ENCODE assay signal across 24 cellular contexts in the genomic region with DNA sequence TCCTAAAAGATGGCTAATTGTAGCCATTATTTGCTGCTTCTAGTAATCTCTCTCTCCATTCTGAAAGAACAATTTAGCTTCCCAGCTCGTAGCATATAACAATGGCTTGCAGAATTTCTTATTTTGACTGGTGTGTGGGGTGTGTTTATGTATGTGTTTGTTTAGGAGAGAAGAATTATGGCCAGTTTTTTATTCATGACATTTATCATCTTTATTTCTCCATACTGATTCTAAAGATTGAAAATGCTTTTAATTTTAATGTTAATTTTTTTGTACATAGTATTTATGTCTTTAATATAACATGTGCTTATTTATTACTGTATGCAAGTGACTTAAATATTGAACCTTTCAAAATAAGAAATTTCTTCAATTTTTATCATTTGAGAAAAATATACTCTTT.
DNase-seq lines count a peak whose midpoint lies in the region; ATAC-seq and TF ChIP-seq lines count a peak whose summit lies in the region.
"Had no signal": no experiment of that assay in that cellular context is flagged by ENCODE, and none has a peak within 500 bp of the region (broad histone marks: within the 10 kb centered on the region; RNA-seq: fewer than 3 reads in every experiment).

No MANE protein-coding gene starts in this region.

- DNase-seq in NCI-H2227 treated with DMSO at 0.1 percent for 48 hours (lab: John Stamatoyannopoulos, UW): peak; percentile 15
- no peak for DNase-seq in NCI-H2227 (lab: John Stamatoyannopoulos, UW; ENCODE audit: unreplicated experiment)
- no peak for DNase-seq in HPDE6-E6E7 (ENCODE audit: extremely low spot score)
- no peak for DNase-seq in activated gamma-delta T cell treated with Interleukin-2 at 50 U/mL for 16 hours
- no peak for DNase-seq in HEK293T (ENCODE audit: extremely low spot score)
- no peak for DNase-seq in iPS-NIHi7 (ENCODE audit: extremely low spot score)
- DNase-seq: activated CD4-positive, alpha-beta memory T cell treated with anti-CD3 and anti-CD28 coated beads, Interleukin-2, amount 10 ng/mL, durations not matched to agents 7 days and 5 days; activated CD8-positive, alpha-beta memory T cell treated with anti-CD3 and anti-CD28 coated beads, Interleukin-2, amount 50 U/mL, for 4 hours; activated naive CD4-positive, alpha-beta T cell treated with anti-CD3 and anti-CD28 coated beads for 36 hours; CD4-positive, CD25-positive, alpha-beta regulatory T cell; endodermal cell; left ventricle myocardium inferior; mesendoderm; pancreas; retina; stimulated activated naive B cell treated with anti-CD40 and anti-IgM and Interleukin-4, amounts not matched to agents 10 μg/mL and 1 μg/mL and 100 μg/mL, for 72 hours; T-cell; upper lobe of left lung had no signal

- no peak for TF ChIP-seq CTCF in VCaP (conservative IDR thresholded peaks at IDR 0.05)

- ATAC-seq in HG02938 (IDR thresholded peaks at IDR 0.05; ENCODE audit: unreplicated experiment): peak; percentile 12
- ATAC-seq: stimulated activated naive B cell treated with anti-CD40 and anti-IgM and Interleukin-4, amounts not matched to agents 10 μg/mL and 1 μg/mL and 100 μg/mL, for 72 hours; T-cell had no signal

- POLR2A ChIA-PET in HEK293T (lab: Yijun Ruan, JAX): no interaction called here

- peak overlapping the region; percentile 52; the same call in 1 of the 2 replicates for H3K27ac ChIP-seq in VCaP
- H3K27ac ChIP-seq: esophagus muscularis mucosa, HL-60, left ventricle myocardium inferior, pancreas, RWPE1, skin epidermis, upper lobe of left lung had no signal

- CTCF ChIA-PET in HEK293T (lab: Yijun Ruan, JAX): no interaction called here

TF ChIP-seq in HEK293T, 16 proteins besides CTCF, POLR2A, EP300 and RAD21:
- no peak for TF ChIP-seq L3MBTL2 (conservative IDR thresholded peaks at IDR 0.05)
- no peak for TF ChIP-seq ELF4 (IDR thresholded peaks at IDR 0.05)
- no peak for TF ChIP-seq FOXK2 (IDR thresholded peaks at IDR 0.05)
- no peak for TF ChIP-seq TARDBP (IDR thresholded peaks at IDR 0.05)
- no peak for TF ChIP-seq LEF1 (IDR thresholded peaks at IDR 0.05; ENCODE audit: borderline replicate concordance)
- no peak for TF ChIP-seq NFRKB (IDR thresholded peaks at IDR 0.05)
- TF ChIP-seq HDGF (IDR thresholded peaks at IDR 0.05; ENCODE audit: borderline replicate concordance): no peak
- TF ChIP-seq ZNF384 (IDR thresholded peaks at IDR 0.05): no peak
- TF ChIP-seq SP1 (IDR thresholded peaks at IDR 0.05): no peak
- no peak for TF ChIP-seq BHLHE40 (IDR thresholded peaks at IDR 0.05; ENCODE audit: borderline replicate concordance)
- TF ChIP-seq, protein P1, sequence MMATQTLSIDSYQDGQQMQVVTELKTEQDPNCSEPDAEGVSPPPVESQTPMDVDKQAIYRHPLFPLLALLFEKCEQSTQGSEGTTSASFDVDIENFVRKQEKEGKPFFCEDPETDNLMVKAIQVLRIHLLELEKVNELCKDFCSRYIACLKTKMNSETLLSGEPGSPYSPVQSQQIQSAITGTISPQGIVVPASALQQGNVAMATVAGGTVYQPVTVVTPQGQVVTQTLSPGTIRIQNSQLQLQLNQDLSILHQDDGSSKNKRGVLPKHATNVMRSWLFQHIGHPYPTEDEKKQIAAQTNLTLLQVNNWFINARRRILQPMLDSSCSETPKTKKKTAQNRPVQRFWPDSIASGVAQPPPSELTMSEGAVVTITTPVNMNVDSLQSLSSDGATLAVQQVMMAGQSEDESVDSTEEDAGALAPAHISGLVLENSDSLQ (IDR thresholded peaks at IDR 0.05): no peak
- TF ChIP-seq SUZ12 (IDR thresholded peaks at IDR 0.05): no peak
TF ChIP-seq in HEK293T: peak in this region for 0.
